ENCODE assay signal across 13 cellular contexts in genomic region chr20:10541668-10542411, GRCh38.
DNase-seq lines count a peak whose midpoint lies in the region; ATAC-seq, FAIRE-seq and TF ChIP-seq lines count a peak whose summit lies in the region.
"Had no signal": no experiment of that assay in that cellular context is flagged by ENCODE, and none has a peak within 500 bp of the region (broad histone marks: within the 10 kb centered on the region; RNA-seq: fewer than 3 reads in every experiment).

No MANE protein-coding gene starts in this region.

- no TSS peak for BruUV-seq in endothelial cell of umbilical vein (replicated peaks; lab: Mats Ljungman, UMichigan)

- FAIRE-seq in A549 (lab: Jason Lieb, UNC) (peak; percentile 73), endothelial cell of umbilical vein (lab: Jason Lieb, UNC) (no peak)

- TF ChIP-seq POLR2A in A549 (IDR thresholded peaks at IDR 0.05; ENCODE audit: low read length): no peak
- no peak for TF ChIP-seq POLR2A in endothelial cell of umbilical vein (IDR thresholded peaks at IDR 0.05; ENCODE audit: low read depth, low read length)

- intact Hi-C loops in endothelial cell of umbilical vein (cut with micrococcal nuclease): loop anchor here (1.0 to 5.0 kb wide), 4 partner anchors 107 to 465 kb away; partner anchors contain the start of genes MKKS and SLX4IP

- H3K9me3 ChIP-seq in A549 (no peaks in the 10 kb centered on the region), endothelial cell of umbilical vein (replicated peaks; ENCODE audit: control insufficient read depth, insufficient read depth, low read length) (no peaks in the 10 kb centered on the region)

- no peaks in the 10 kb centered on the region for H3K79me2 ChIP-seq in endothelial cell of umbilical vein (ENCODE audit: control insufficient read depth, insufficient read depth, low read length)

- H3K9ac ChIP-seq in endothelial cell of umbilical vein (replicated peaks; ENCODE audit: extremely low read depth, insufficient read depth, low read length): peak overlapping the region; percentile 35

- no peak overlapping the region for H2AFZ ChIP-seq in endothelial cell of umbilical vein (ENCODE audit: low read depth, low read length)

- DNase-seq in A549 (ENCODE audit: low read depth in 1 of 2, low spot score in 1 of 2) (peak in 1 of 2 experiments; percentile 67), NCI-H774 (lab: John Stamatoyannopoulos, UW) (peak; percentile 56), endothelial cell of umbilical vein (ENCODE audit: low read depth, low spot score) (peak; percentile 44), SKM-1 (lab: John Stamatoyannopoulos, UW; ENCODE audit: unreplicated experiment) (no peak)
- no peak for DNase-seq in effector CD4-positive, alpha-beta T cell
- DNase-seq: activated CD4-positive, alpha-beta T cell treated with anti-CD3 and anti-CD28 coated beads for 1 hour; CD8-positive, alpha-beta memory T cell; MV-4-11; retina; T-helper 17 cell had no signal

- peak in 1 of 2 experiments; percentile 38; a peak in 2 of 5 replicates for TF ChIP-seq EP300 in A549 (IDR thresholded peaks at IDR 0.05)

- no peaks in the 10 kb centered on the region for H4K20me1 ChIP-seq in endothelial cell of umbilical vein (replicated peaks; ENCODE audit: control insufficient read depth, extremely low read depth, insufficient read depth, low read length)

- POLR2A ChIA-PET in A549 (lab: Yijun Ruan, JAX) (no interaction called here), endothelial cell of umbilical vein (lab: Charles Lee) (no interaction called here)

- TF ChIP-seq CTCF in A549 (IDR thresholded peaks at IDR 0.05) (no peak), endothelial cell of umbilical vein (IDR thresholded peaks at IDR 0.05; ENCODE audit: extremely low read depth in 1 of 2, insufficient read depth in 1 of 2, low read depth in 1 of 2, low read length in 2 of 2) (no peak)

- H3K4me2 ChIP-seq in A549 (peak overlapping the region; percentile 90), endothelial cell of umbilical vein (ENCODE audit: insufficient read depth, low read length) (peak overlapping the region; percentile 71)

- H3K27ac ChIP-seq in A549 (peak overlapping the region; percentile 84 to 92), endothelial cell of umbilical vein (ENCODE audit: insufficient read depth, low read depth, low read length) (peak overlapping the region; percentile 98)

- WGBS in A549 (ENCODE audit: missing lambda C conversion rate): 9% methylated on average over 2 of the region's 2 CpGs

- dilution Hi-C loops in endothelial cell of umbilical vein (cut with MboI; ENCODE audit: extremely low pct_ligation_motif_present, low sequenced_read_pairs): no loop called here

- H3K27me3 ChIP-seq in endothelial cell of umbilical vein (ENCODE audit: control insufficient read depth in 2 of 2, insufficient read depth in 2 of 2, low read length in 2 of 2): no peaks in the 10 kb centered on the region

- CTCF ChIA-PET in A549 (lab: Yijun Ruan, JAX) (interaction anchor here (1.5 to 3.0 kb wide), 2 partner anchors 11 to 563 kb away, joined by 4 to 15 read pairs; no protein-coding TSS in a partner anchor), endothelial cell of umbilical vein (lab: Charles Lee) (no interaction called here)

- H3K4me3 ChIP-seq in A549 (no peak overlapping the region), endothelial cell of umbilical vein (replicated peaks in 1 of 3; ENCODE audit: insufficient read depth in 1 of 3, low read depth in 1 of 3, low read length in 3 of 3) (no peak overlapping the region)

- no peaks in the 10 kb centered on the region for H3K36me3 ChIP-seq in endothelial cell of umbilical vein (ENCODE audit: control insufficient read depth in 2 of 2, extremely low read depth in 1 of 2, insufficient read depth in 2 of 2, low read length in 2 of 2)

- H3K4me1 ChIP-seq in A549: peaks cover 73% of the 10 kb centered on the region
- H3K4me1 ChIP-seq in endothelial cell of umbilical vein (ENCODE audit: control insufficient read depth, extremely low read depth, insufficient read depth, low read length): peaks cover 27% of the 10 kb centered on the region

- no peak; a peak in 1 of 5 replicates for TF ChIP-seq RAD21 in A549 (conservative IDR thresholded peaks at IDR 0.05 in 1 of 2, IDR thresholded peaks at IDR 0.05 in 1 of 2)

- peak in 1 of 2 experiments; percentile 60; a peak in 3 of 6 replicates for ATAC-seq in A549
- peak; percentile 52 for ATAC-seq in HG02885 (IDR thresholded peaks at IDR 0.05; ENCODE audit: poor library complexity, unreplicated experiment)
- ATAC-seq in GM21529 (IDR thresholded peaks at IDR 0.05; ENCODE audit: unreplicated experiment): no peak
- ATAC-seq in HG02884 (IDR thresholded peaks at IDR 0.05; ENCODE audit: unreplicated experiment): no peak
- ATAC-seq: T-helper 17 cell had no signal

- H3K9me1 ChIP-seq in endothelial cell of umbilical vein (replicated peaks; ENCODE audit: control insufficient read depth, extremely low read depth, insufficient read depth, low read length): no peaks in the 10 kb centered on the region

TF ChIP-seq in A549, 52 proteins besides CTCF, POLR2A, EP300 and RAD21:
- TF ChIP-seq HOXA7 (CRISPR knock-in tag; IDR thresholded peaks at IDR 0.05) (no peak), GATA3 (IDR thresholded peaks at IDR 0.05; ENCODE audit: borderline replicate concordance) (peak; percentile 39; the same call in 1 of the 2 replicates), RARB (CRISPR knock-in tag; IDR thresholded peaks at IDR 0.05) (no peak), HEYL (CRISPR knock-in tag; IDR thresholded peaks at IDR 0.05) (no peak)

TF ChIP-seq in endothelial cell of umbilical vein, 7 proteins besides CTCF, POLR2A, EP300 and RAD21:
- TF ChIP-seq, protein P1, sequence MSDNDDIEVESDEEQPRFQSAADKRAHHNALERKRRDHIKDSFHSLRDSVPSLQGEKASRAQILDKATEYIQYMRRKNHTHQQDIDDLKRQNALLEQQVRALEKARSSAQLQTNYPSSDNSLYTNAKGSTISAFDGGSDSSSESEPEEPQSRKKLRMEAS (IDR thresholded peaks at IDR 0.05; ENCODE audit: insufficient read depth, insufficient read length): no peak

Comparison
In these comparisons a context has a peak if more than half of its experiments do, and no peak if none do; other contexts are left out.
1. DNase-seq: peak in NCI-H774 (single experiment) and endothelial cell of umbilical vein (single experiment); none in effector CD4-positive, alpha-beta T cell (single experiment) and SKM-1 (single experiment).